Comparison of ENCODE assay signal across 11 cellular contexts in the genomic region with DNA sequence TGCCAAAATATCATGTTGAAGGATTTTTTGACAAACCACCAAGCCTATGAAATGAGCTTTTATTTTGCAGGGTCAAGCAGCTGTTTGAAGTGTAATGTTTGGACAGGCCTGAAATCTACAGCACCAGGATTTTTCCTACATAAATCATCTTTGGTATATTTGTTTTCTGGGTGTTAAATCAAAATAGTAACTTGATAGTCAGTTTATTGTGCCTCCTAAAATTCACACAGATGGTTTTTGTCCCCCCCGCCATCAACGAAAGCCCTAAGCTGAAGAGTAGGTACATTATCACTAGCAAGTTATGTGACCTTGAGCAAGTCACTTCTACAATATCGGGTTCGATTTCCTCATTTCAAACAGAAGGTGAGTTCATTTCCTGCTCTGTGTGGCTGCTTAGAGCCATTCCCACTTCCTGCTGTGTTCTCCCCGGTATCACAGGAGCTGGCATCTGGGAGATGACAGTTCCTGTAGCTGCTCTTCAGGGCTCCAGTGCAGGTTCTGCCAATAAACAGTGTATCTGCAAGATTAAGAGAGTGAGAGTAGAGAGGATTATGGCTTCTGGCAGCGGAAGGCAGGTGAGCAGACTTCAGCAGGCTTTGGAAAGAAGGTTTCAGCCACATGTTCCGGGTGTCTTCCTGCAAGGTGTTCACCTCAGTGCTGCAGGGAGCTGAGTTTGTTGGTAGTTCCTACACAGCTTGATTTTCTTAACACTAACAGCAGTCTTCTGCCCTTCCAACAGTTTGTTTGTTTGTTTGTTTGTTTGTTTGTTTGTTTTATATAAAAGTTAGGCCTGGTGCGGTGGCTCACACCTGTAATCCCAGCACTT. TPM values are rescaled to one million over a fixed set of nuclear protein-coding genes. Genes with fewer than 3 reads are reported as not detected.
DNase-seq lines count a peak whose midpoint lies in the region; ATAC-seq, FAIRE-seq and TF ChIP-seq lines count a peak whose summit lies in the region.
"Had no signal": no experiment of that assay in that cellular context is flagged by ENCODE, and none has a peak within 500 bp of the region (broad histone marks: within the 10 kb centered on the region; RNA-seq: fewer than 3 reads in every experiment).

No MANE protein-coding gene starts in this region.

- peak overlapping the region; percentile 73 for H3K4me2 ChIP-seq in HepG2 (ENCODE audit: low read depth, low read length)

- intact Hi-C loops in activated CD8-positive, alpha-beta T cell treated with anti-CD3 and anti-CD28 coated beads for 36 hours (cut with micrococcal nuclease) = no loop called here
- intact Hi-C loops in HepG2 (cut with micrococcal nuclease; ENCODE audit: unreplicated experiment) = no loop called here
- intact Hi-C loops in kidney (cut with DNase I) = no loop called here

- DNase-seq in EL (peak; percentile 21), HepG2 (ENCODE audit: low spot score) (peak; percentile 85), GM19240 (ENCODE audit: insufficient read length, low spot score) (no peak), kidney (no peak), immature natural killer cell (no peak)
- DNase-seq in Jurkat, Clone E6-1 (ENCODE audit: low read depth, low spot score) = peak; percentile 76
- peak; percentile 7 for DNase-seq in activated CD8-positive, alpha-beta T cell treated with anti-CD3 and anti-CD28 coated beads for 36 hours
- DNase-seq: NCI-H1105 treated with DMSO at 0.1 percent for 48 hours, retina had no signal

- ATAC-seq in activated CD8-positive, alpha-beta T cell treated with anti-CD3 and anti-CD28 coated beads for 36 hours = no peak
- peak; percentile 93 for ATAC-seq in HepG2
- no peak for ATAC-seq in GM18868 (IDR thresholded peaks at IDR 0.05; ENCODE audit: unreplicated experiment)

- FAIRE-seq in HepG2 (lab: Jason Lieb, UNC) = peak; percentile 90
- no peak for FAIRE-seq in kidney (lab: Jason Lieb, UNC)
- FAIRE-seq: endometrium had no signal

- H3K36me3 ChIP-seq in HepG2 (replicated peaks in 1 of 2; ENCODE audit: control insufficient read depth in 1 of 2, insufficient read depth in 2 of 2, low read length in 2 of 2) (no peaks in the 10 kb centered on the region), kidney (ENCODE audit: control insufficient read depth in 1 of 2, insufficient read depth in 2 of 2, low read length in 2 of 2) (no peaks in the 10 kb centered on the region)

- H3K27ac Mint-ChIP-seq in activated CD8-positive, alpha-beta T cell treated with anti-CD3 and anti-CD28 coated beads for 36 hours = peak overlapping the region; percentile 72
- H3K27ac Mint-ChIP-seq in immature natural killer cell = no peak overlapping the region

- TF ChIP-seq RAD21 in HepG2 (CRISPR knock-in tag; IDR thresholded peaks at IDR 0.05) = no peak

- POLR2A ChIA-PET in activated CD8-positive, alpha-beta T cell treated with anti-CD3 and anti-CD28 coated beads for 36 hours (lab: Charles Lee) = interaction anchor here (0.8 to 1.6 kb wide), 3 partner anchors 10 to 424 kb away, joined by 3 read pairs; no protein-coding TSS in a partner anchor
- POLR2A ChIA-PET in HepG2 (lab: Yijun Ruan, JAX) = interaction anchor here (0.9 to 1.7 kb wide), 4 partner anchors 9 to 116 kb away, joined by 4 to 18 read pairs (median 6); partner anchors contain the start of genes CLTA and GNE

- peak overlapping the region; percentile 1; the same call in 1 of the 2 replicates for H3K4me3 ChIP-seq in Jurkat, Clone E6-1 (ENCODE audit: low read length)
- H3K4me3 ChIP-seq in HepG2 (replicated peaks in 1 of 3; ENCODE audit: insufficient read depth in 1 of 3, low read depth in 2 of 3, low read length in 3 of 3) (peak overlapping the region in 1 of 3 experiments; percentile 12; a peak in 4 of 6 replicates), kidney (ENCODE audit: low read length in 2 of 2) (no peak overlapping the region)

- H3K9ac ChIP-seq in HepG2 (ENCODE audit: insufficient read depth, low read depth, low read length) (no peak overlapping the region; the same call in 1 of the 2 replicates), kidney (ENCODE audit: low read length in 2 of 2) (no peak overlapping the region)

- no peaks in the 10 kb centered on the region for H3K27me3 ChIP-seq in HepG2 (ENCODE audit: control insufficient read depth in 1 of 2, insufficient read depth in 2 of 2, low read length in 2 of 2)

- H3K27ac ChIP-seq in HepG2 (ENCODE audit: extremely low read length, insufficient read depth, low read length) (peak overlapping the region; percentile 49), kidney (ENCODE audit: low read depth in 2 of 2, low read length in 2 of 2) (no peak overlapping the region)

- peaks cover 8% of the 10 kb centered on the region for H3K4me1 Mint-ChIP-seq in activated CD8-positive, alpha-beta T cell treated with anti-CD3 and anti-CD28 coated beads for 36 hours (ENCODE audit: low read depth)
- H3K4me1 Mint-ChIP-seq in immature natural killer cell = peaks cover 0 to 3% of the 10 kb centered on the region in 2 donors

- H3K27me3 Mint-ChIP-seq in activated CD8-positive, alpha-beta T cell treated with anti-CD3 and anti-CD28 coated beads for 36 hours = no peaks in the 10 kb centered on the region
- peaks cover 0 to 1% (median 0%) of the 10 kb centered on the region in 3 donors for H3K27me3 Mint-ChIP-seq in immature natural killer cell (ENCODE audit: low read depth in 3 of 3)

- peak overlapping the region; percentile 52 for H2AFZ ChIP-seq in HepG2 (ENCODE audit: low read length)

- TF ChIP-seq EP300 in HepG2 (IDR thresholded peaks at IDR 0.05; ENCODE audit: low read depth in 2 of 2, low read length in 2 of 2) (peak in 1 of 2 experiments; percentile 6; a peak in 1 of 4 replicates), HepG2 (CRISPR knock-in tag; IDR thresholded peaks at IDR 0.05; ENCODE audit: borderline replicate concordance) (no peak)

- 0 out of 4 replicates have a peak, but pooled peaks of 1 of the 2 experiments have one; percentile 36 for TF ChIP-seq POLR2A in HepG2 (IDR thresholded peaks at IDR 0.05; ENCODE audit: insufficient read depth in 1 of 2, low read depth in 2 of 2, low read length in 2 of 2)

- H3K36me3 Mint-ChIP-seq in activated CD8-positive, alpha-beta T cell treated with anti-CD3 and anti-CD28 coated beads for 36 hours (ENCODE audit: low read depth) = no peaks in the 10 kb centered on the region
- peaks cover 0 to 22% (median 9%) of the 10 kb centered on the region in 3 donors for H3K36me3 Mint-ChIP-seq in immature natural killer cell

- no peaks in the 10 kb centered on the region for H4K20me1 ChIP-seq in HepG2 (ENCODE audit: insufficient read depth, low read length)

- H3K4me1 ChIP-seq in HepG2 (ENCODE audit: insufficient read depth, low read length) (peaks cover 13% of the 10 kb centered on the region), kidney (ENCODE audit: control insufficient read depth in 1 of 2, insufficient read depth in 1 of 2, low read depth in 1 of 2, low read length in 2 of 2) (no peaks in the 10 kb centered on the region)

- WGBS in HepG2 (ENCODE audit: low lambda C conversion rate) = 24% methylated on average over 8 of the region's 8 CpGs

- BruUV-seq in HepG2 (replicated peaks; lab: Mats Ljungman, UMichigan) = no TSS peak

- no peak overlapping the region for H3K4me3 Mint-ChIP-seq in activated CD8-positive, alpha-beta T cell treated with anti-CD3 and anti-CD28 coated beads for 36 hours
- H3K4me3 Mint-ChIP-seq in immature natural killer cell = no peak overlapping the region

- TF ChIP-seq CTCF in activated CD8-positive, alpha-beta T cell treated with anti-CD3 and anti-CD28 coated beads for 36 hours (IDR thresholded peaks at IDR 0.05) = no peak
- no peak for TF ChIP-seq CTCF in HepG2 (CRISPR knock-in tag; IDR thresholded peaks at IDR 0.05)
- TF ChIP-seq CTCF in kidney (IDR thresholded peaks at IDR 0.05; ENCODE audit: borderline replicate concordance, extremely low read depth, insufficient read depth) = no peak

- H3K79me2 ChIP-seq in HepG2 (ENCODE audit: insufficient read depth, low read length) = no peaks in the 10 kb centered on the region

- H3K9me3 ChIP-seq in HepG2 (ENCODE audit: low read length) (no peaks in the 10 kb centered on the region), kidney (ENCODE audit: control insufficient read depth in 1 of 2, low read length in 2 of 2) (no peaks in the 10 kb centered on the region)

- in situ Hi-C loops in HepG2 (cut with HindIII; ENCODE audit: extremely low pct_ligation_motif_present, low pct_unique_long_range_greater_than_20kb) = no loop called here

- H3K9me3 Mint-ChIP-seq in activated CD8-positive, alpha-beta T cell treated with anti-CD3 and anti-CD28 coated beads for 36 hours = no peaks in the 10 kb centered on the region
- H3K9me3 Mint-ChIP-seq in immature natural killer cell = no peaks in the 10 kb centered on the region

- CTCF ChIA-PET in activated CD8-positive, alpha-beta T cell treated with anti-CD3 and anti-CD28 coated beads for 36 hours (lab: Charles Lee) = interaction anchor here (0.7 to 1.2 kb wide), 3 partner anchors 22 to 30 kb away, joined by 3 to 6 read pairs (median 4); no protein-coding TSS in a partner anchor
- CTCF ChIA-PET in HepG2 (lab: Yijun Ruan, JAX; ENCODE audit: low intra/inter-chr PET ratio, low total read pairs) = no interaction called here

RNA-seq across cellular contexts. Expression of gene GNE, which starts 48.4 kb away (rescaled TPM):
- polyA plus RNA-seq in Jurkat, Clone E6-1 (2012; ENCODE audit: insufficient read depth, insufficient read length) = 18.3 TPM
- total RNA-seq in activated CD8-positive, alpha-beta T cell treated with anti-CD3 and anti-CD28 coated beads for 36 hours = 10 to 100 TPM; 11.6 to 12.0 TPM
- 24.1 and 38.8 TPM in 2 replicates for total RNA-seq in HepG2 (2016; rRNA removed; fragmentation: Illumina TruSeq; extraction: Trizol)
- 4.5 and 5.6 TPM in 2 replicates for total RNA-seq in HepG2 (2016; cell fraction: cytosol; rRNA removed; fragmentation: Illumina TruSeq; extraction: Trizol; ENCODE audit: low read depth)
- total RNA-seq in HepG2 (2016; cell fraction: insoluble cytoplasmic fraction; rRNA removed; fragmentation: Illumina TruSeq; extraction: Trizol) = 25.0 and 37.4 TPM in 2 replicates
- 7.5 and 7.7 TPM in 2 replicates for total RNA-seq in HepG2 (2016; cell fraction: membrane; rRNA removed; fragmentation: Illumina TruSeq; extraction: Trizol)
- total RNA-seq in HepG2 (2016; cell fraction: nucleus; rRNA removed; fragmentation: Illumina TruSeq; extraction: Trizol) = 13.4 and 14.4 TPM in 2 replicates
- 15.9 and 16.1 TPM in 2 replicates for polyA plus RNA-seq in HepG2 (2011; rRNA removed)
- polyA plus RNA-seq in HepG2 (2011; cell fraction: cytosol; rRNA removed) = 15.4 and 20.4 TPM in 2 replicates
- polyA plus RNA-seq in HepG2 (2011; cell fraction: nucleus; rRNA removed) = 7.7 and 9.8 TPM in 2 replicates
- 13.6 and 14.9 TPM in 2 replicates for polyA plus RNA-seq in HepG2 (2012)
- polyA plus RNA-seq in HepG2 (2016; cell fraction: cytosol; fragmentation: Illumina TruSeq; extraction: Trizol; ENCODE audit: low read depth) = 0.58 and 0.62 TPM in 2 replicates
- polyA plus RNA-seq in HepG2 (2016; cell fraction: insoluble cytoplasmic fraction; fragmentation: Illumina TruSeq; extraction: Trizol; ENCODE audit: low read depth) = 27.2 and 28.0 TPM in 2 replicates
- 2.4 and 2.7 TPM in 2 replicates for polyA plus RNA-seq in HepG2 (2016; cell fraction: membrane; fragmentation: Illumina TruSeq; extraction: Trizol; ENCODE audit: low read depth)
- 15.6 TPM in 2 replicates for polyA plus RNA-seq in HepG2 (2016; cell fraction: nucleus; fragmentation: Illumina TruSeq; extraction: Trizol; ENCODE audit: insufficient read depth, low read depth)
- 51.9 and 55.1 TPM in 2 replicates for polyA minus RNA-seq in HepG2 (2011; rRNA and poly(A)+ RNA removed; ENCODE audit: low replicate concordance)
- polyA minus RNA-seq in HepG2 (2011; cell fraction: cytosol; rRNA and poly(A)+ RNA removed) = 24.8 and 24.9 TPM in 2 replicates
- polyA minus RNA-seq in HepG2 (2011; cell fraction: nucleus; rRNA and poly(A)+ RNA removed) = 16.0 and 19.8 TPM in 2 replicates
- total RNA-seq in kidney = 48.1 TPM
- polyA plus RNA-seq in kidney (ENCODE audit: insufficient read depth, low read depth, low replicate concordance) = 10.3 TPM
- 1 to 10 TPM; 2.3 to 4.8 (median 4.3) TPM for polyA plus RNA-seq in immature natural killer cell

Comparison
In these comparisons a context has a peak if more than half of its experiments do, and no peak if none do; other contexts are left out.
1. DNase-seq: peak in EL (single experiment), Jurkat, Clone E6-1 (single experiment), activated CD8-positive, alpha-beta T cell treated with anti-CD3 and anti-CD28 coated beads for 36 hours (single experiment) and HepG2 (single experiment); none in GM19240 (single experiment), kidney (single experiment) and immature natural killer cell (0 of 3).